Comparison of ENCODE assay signal across 13 cellular contexts in the genomic region with DNA sequence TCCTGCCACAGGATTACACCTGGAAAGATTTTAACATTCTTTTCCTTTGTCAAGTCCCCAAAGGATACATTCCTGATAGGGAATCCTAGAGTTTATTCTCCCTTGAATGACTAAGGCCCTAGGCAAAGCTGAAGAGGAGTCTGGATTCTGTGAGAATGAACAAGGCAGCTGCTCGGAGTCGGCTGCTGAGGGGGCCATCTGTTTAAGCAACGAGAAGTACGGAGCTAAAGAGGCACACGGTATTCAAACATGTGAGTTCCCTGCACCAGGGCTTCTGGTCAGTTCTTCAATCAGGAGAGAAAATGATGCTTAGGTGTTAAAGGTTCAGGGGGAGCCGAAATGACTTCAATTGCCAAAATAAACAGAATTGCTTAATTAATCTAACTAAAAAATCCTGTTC.
DNase-seq lines count a peak whose midpoint lies in the region; ATAC-seq, FAIRE-seq and TF ChIP-seq lines count a peak whose summit lies in the region.
"Had no signal": no experiment of that assay in that cellular context is flagged by ENCODE, and none has a peak within 500 bp of the region (broad histone marks: within the 10 kb centered on the region; RNA-seq: fewer than 3 reads in every experiment).

No MANE protein-coding gene starts in this region.

- POLR2A ChIA-PET in HepG2 (lab: Yijun Ruan, JAX): no interaction called here
- POLR2A ChIA-PET in T-cell (lab: Charles Lee): no interaction called here

- CTCF ChIA-PET in HepG2 (lab: Yijun Ruan, JAX; ENCODE audit: low intra/inter-chr PET ratio, low total read pairs): no interaction called here
- CTCF ChIA-PET in T-cell (lab: Charles Lee): no interaction called here

- no peak overlapping the region for H3K4me3 Mint-ChIP-seq in nephron progenitor cell
- H3K4me3 Mint-ChIP-seq in T-cell: no peak overlapping the region
- no peak overlapping the region for H3K4me3 Mint-ChIP-seq in activated T-helper 17 cell treated with anti-CD3 and anti-CD28 coated beads, Interleukin-2, amount 50 U/mL, for 72 hours
- H3K4me3 Mint-ChIP-seq: activated CD8-positive, alpha-beta memory T cell treated with anti-CD3 and anti-CD28 coated beads, Interleukin-2, amount 10 ng/mL, durations not matched to agents 7 days and 5 days; effector memory CD8-positive, alpha-beta T cell had no signal

- intact Hi-C loops in right lobe of liver (cut with DNase I): no loop called here
- intact Hi-C loops in HepG2 (cut with micrococcal nuclease; ENCODE audit: unreplicated experiment): loop anchor here (5.0 kb wide), 1 partner anchor 94 kb away; no protein-coding TSS in a partner anchor
- intact Hi-C loops in esophagus muscularis mucosa (cut with DNase I): no loop called here

- BruUV-seq in HepG2 (replicated peaks; lab: Mats Ljungman, UMichigan): no TSS peak

- peaks cover 0 to 9% (median 0%) of the 10 kb centered on the region in 4 donors for H3K4me1 ChIP-seq in right lobe of liver
- H3K4me1 ChIP-seq in HepG2 (ENCODE audit: insufficient read depth, low read length): peaks cover 28% of the 10 kb centered on the region
- peaks cover 28 to 44% (median 35%) of the 10 kb centered on the region in 4 donors for H3K4me1 ChIP-seq in esophagus muscularis mucosa

- in situ Hi-C loops in HepG2 (cut with HindIII; ENCODE audit: extremely low pct_ligation_motif_present, low pct_unique_long_range_greater_than_20kb): no loop called here

- no peak for TF ChIP-seq RAD21 in HepG2 (CRISPR knock-in tag; IDR thresholded peaks at IDR 0.05)

- TF ChIP-seq EP300 in HepG2 (IDR thresholded peaks at IDR 0.05; ENCODE audit: low read depth in 2 of 2, low read length in 2 of 2) (no peak), HepG2 (CRISPR knock-in tag; IDR thresholded peaks at IDR 0.05; ENCODE audit: borderline replicate concordance) (no peak), esophagus muscularis mucosa (IDR thresholded peaks at IDR 0.05) (no peak)

- H3K9me3 ChIP-seq in right lobe of liver (no peaks in the 10 kb centered on the region), HepG2 (ENCODE audit: low read length) (no peaks in the 10 kb centered on the region), esophagus muscularis mucosa (no peaks in the 10 kb centered on the region)

- H3K27me3 Mint-ChIP-seq in nephron progenitor cell (ENCODE audit: low read depth, poor library complexity) (no peaks in the 10 kb centered on the region), T-cell (no peaks in the 10 kb centered on the region)
- peaks cover 3% of the 10 kb centered on the region for H3K27me3 Mint-ChIP-seq in activated T-helper 17 cell treated with anti-CD3 and anti-CD28 coated beads, Interleukin-2, amount 50 U/mL, for 72 hours

- ATAC-seq in right lobe of liver: peak in 2 of 4 donors; percentile 8 to 16
- no peak for ATAC-seq in HepG2
- ATAC-seq in T-cell (replicated peaks in 1 of 4): no peak
- no peak for ATAC-seq in GM21737 (IDR thresholded peaks at IDR 0.05; ENCODE audit: unreplicated experiment)
- ATAC-seq in activated T-helper 17 cell treated with anti-CD3 and anti-CD28 coated beads, Interleukin-2, amount 50 U/mL, for 72 hours (replicated peaks): no peak
- ATAC-seq: activated CD8-positive, alpha-beta memory T cell treated with anti-CD3 and anti-CD28 coated beads, Interleukin-2, amount 10 ng/mL, durations not matched to agents 7 days and 5 days; effector memory CD8-positive, alpha-beta T cell had no signal

- 68% methylated on average over 6 of the region's 6 CpGs for WGBS in right lobe of liver (ENCODE audit: insufficient coverage, low coverage, low lambda C conversion rate, missing lambda C conversion rate)
- WGBS in HepG2 (ENCODE audit: low lambda C conversion rate): 67% methylated on average over 6 of the region's 6 CpGs
- WGBS in esophagus muscularis mucosa: 59% methylated on average over 6 of the region's 6 CpGs

- H3K9ac ChIP-seq in HepG2 (ENCODE audit: insufficient read depth, low read depth, low read length): no peak overlapping the region

- H3K36me3 ChIP-seq in right lobe of liver: no peaks in the 10 kb centered on the region
- no peaks in the 10 kb centered on the region for H3K36me3 ChIP-seq in HepG2 (replicated peaks in 1 of 2; ENCODE audit: control insufficient read depth in 1 of 2, insufficient read depth in 2 of 2, low read length in 2 of 2)
- no peaks in the 10 kb centered on the region for H3K36me3 ChIP-seq in esophagus muscularis mucosa

- H3K27ac Mint-ChIP-seq in nephron progenitor cell (peak overlapping the region; percentile 44), T-cell (no peak overlapping the region)
- no peak overlapping the region for H3K27ac Mint-ChIP-seq in activated T-helper 17 cell treated with anti-CD3 and anti-CD28 coated beads, Interleukin-2, amount 50 U/mL, for 72 hours
- H3K27ac Mint-ChIP-seq: activated CD8-positive, alpha-beta memory T cell treated with anti-CD3 and anti-CD28 coated beads, Interleukin-2, amount 10 ng/mL, durations not matched to agents 7 days and 5 days; effector memory CD8-positive, alpha-beta T cell; IgD-negative memory B cell had no signal

- peaks cover 68% of the 10 kb centered on the region for H3K4me1 Mint-ChIP-seq in nephron progenitor cell
- H3K4me1 Mint-ChIP-seq in T-cell: peaks cover 0 to 2% (median 0%) of the 10 kb centered on the region in 3 donors
- no peaks in the 10 kb centered on the region for H3K4me1 Mint-ChIP-seq in activated T-helper 17 cell treated with anti-CD3 and anti-CD28 coated beads, Interleukin-2, amount 50 U/mL, for 72 hours
- H3K4me1 Mint-ChIP-seq: activated CD8-positive, alpha-beta memory T cell treated with anti-CD3 and anti-CD28 coated beads, Interleukin-2, amount 10 ng/mL, durations not matched to agents 7 days and 5 days had no signal

- FAIRE-seq in HepG2 (lab: Jason Lieb, UNC): no peak

- TF ChIP-seq POLR2A in right lobe of liver (IDR thresholded peaks at IDR 0.05): no peak
- TF ChIP-seq POLR2A in HepG2 (IDR thresholded peaks at IDR 0.05; ENCODE audit: insufficient read depth in 1 of 2, low read depth in 2 of 2, low read length in 2 of 2): no peak
- TF ChIP-seq POLR2A in esophagus muscularis mucosa (IDR thresholded peaks at IDR 0.05; ENCODE audit: low read depth): no peak

- H3K4me2 ChIP-seq in HepG2 (ENCODE audit: low read depth, low read length): no peak overlapping the region

- DNase-seq in right lobe of liver (no peak), HepG2 (ENCODE audit: low spot score) (no peak), esophagus muscularis mucosa (ENCODE audit: extremely low spot score) (no peak), nephron progenitor cell (no peak), T-cell (no peak)
- DNase-seq in activated CD4-positive, alpha-beta T cell treated with anti-CD3 and anti-CD28 coated beads, Interleukin-2, amount 50 U/mL, for 4 hours: no peak
- DNase-seq: ACHN; activated CD8-positive, alpha-beta memory T cell treated with anti-CD3 and anti-CD28 coated beads, Interleukin-2, amount 10 ng/mL, durations not matched to agents 7 days and 5 days; DND-41; effector memory CD8-positive, alpha-beta T cell had no signal

- H3K9me3 Mint-ChIP-seq in nephron progenitor cell (no peaks in the 10 kb centered on the region), T-cell (no peaks in the 10 kb centered on the region)
- H3K9me3 Mint-ChIP-seq in activated T-helper 17 cell treated with anti-CD3 and anti-CD28 coated beads, Interleukin-2, amount 50 U/mL, for 72 hours: no peaks in the 10 kb centered on the region
- H3K9me3 Mint-ChIP-seq: IgD-negative memory B cell had no signal

- no peak for TF ChIP-seq CTCF in right lobe of liver (IDR thresholded peaks at IDR 0.05)
- TF ChIP-seq CTCF in HepG2 (CRISPR knock-in tag; IDR thresholded peaks at IDR 0.05): no peak
- TF ChIP-seq CTCF in esophagus muscularis mucosa (IDR thresholded peaks at IDR 0.05): no peak
- no peak for TF ChIP-seq CTCF in nephron progenitor cell (IDR thresholded peaks at IDR 0.05)

- H3K27me3 ChIP-seq in right lobe of liver (no peaks in the 10 kb centered on the region), HepG2 (ENCODE audit: control insufficient read depth in 1 of 2, insufficient read depth in 2 of 2, low read length in 2 of 2) (peaks cover 0 to 4% of the 10 kb centered on the region in 2 experiments; a peak in 2 of 5 replicates), esophagus muscularis mucosa (no peaks in the 10 kb centered on the region)

- H3K36me3 Mint-ChIP-seq in nephron progenitor cell (ENCODE audit: low read depth): peaks cover 32% of the 10 kb centered on the region
- no peaks in the 10 kb centered on the region for H3K36me3 Mint-ChIP-seq in T-cell
- no peaks in the 10 kb centered on the region for H3K36me3 Mint-ChIP-seq in activated T-helper 17 cell treated with anti-CD3 and anti-CD28 coated beads, Interleukin-2, amount 50 U/mL, for 72 hours (ENCODE audit: low read depth)
- H3K36me3 Mint-ChIP-seq: activated CD8-positive, alpha-beta memory T cell treated with anti-CD3 and anti-CD28 coated beads, Interleukin-2, amount 10 ng/mL, durations not matched to agents 7 days and 5 days had no signal

- peak overlapping the region in 2 of 3 donors; percentile 21 to 54 for H3K27ac ChIP-seq in right lobe of liver
- no peak overlapping the region for H3K27ac ChIP-seq in HepG2 (ENCODE audit: extremely low read length, insufficient read depth, low read length)
- peak overlapping the region; percentile 25 to 56 (median 46) for H3K27ac ChIP-seq in esophagus muscularis mucosa (replicated peaks in 1 of 4)

- H4K20me1 ChIP-seq in HepG2 (ENCODE audit: insufficient read depth, low read length): no peaks in the 10 kb centered on the region

- H3K4me3 ChIP-seq in right lobe of liver (no peak overlapping the region), HepG2 (replicated peaks in 1 of 3; ENCODE audit: insufficient read depth in 1 of 3, low read depth in 2 of 3, low read length in 3 of 3) (no peak overlapping the region), esophagus muscularis mucosa (peak overlapping the region in 3 of 4 donors; percentile 8 to 25 (median 18))

- no peak overlapping the region for H2AFZ ChIP-seq in HepG2 (ENCODE audit: low read length)

- H3K79me2 ChIP-seq in HepG2 (ENCODE audit: insufficient read depth, low read length): no peaks in the 10 kb centered on the region

TF ChIP-seq in HepG2, 621 proteins besides CTCF, POLR2A, EP300 and RAD21 (continues in another document):
- TF ChIP-seq RBM22 (optimal IDR thresholded peaks at IDR 0.05; ENCODE audit: low read length) (no peak), ZNF501 (CRISPR knock-in tag; IDR thresholded peaks at IDR 0.05) (no peak), ZNF558 (CRISPR knock-in tag; IDR thresholded peaks at IDR 0.05; ENCODE audit: borderline replicate concordance) (no peak), ZNF879 (CRISPR knock-in tag; IDR thresholded peaks at IDR 0.05) (no peak), SP4 (CRISPR knock-in tag; IDR thresholded peaks at IDR 0.05) (no peak)
- TF ChIP-seq, protein P1, sequence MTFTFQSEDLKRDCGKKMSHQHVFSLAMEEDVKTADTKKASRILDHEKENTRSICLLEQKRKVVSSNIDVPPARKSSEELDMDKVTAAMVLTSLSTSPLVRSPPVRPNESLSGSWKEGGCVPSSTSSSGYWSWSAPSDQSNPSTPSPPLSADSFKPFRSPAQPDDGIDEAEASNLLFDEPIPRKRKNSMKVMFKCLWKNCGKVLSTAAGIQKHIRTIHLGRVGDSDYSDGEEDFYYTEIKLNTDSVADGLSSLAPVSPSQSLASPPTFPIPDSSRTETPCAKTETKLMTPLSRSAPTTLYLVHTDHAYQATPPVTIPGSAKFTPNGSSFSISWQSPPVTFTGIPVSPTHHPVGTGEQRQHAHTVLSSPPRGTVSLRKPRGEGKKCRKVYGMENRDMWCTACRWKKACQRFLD (CRISPR knock-in tag; IDR thresholded peaks at IDR 0.05; ENCODE audit: borderline replicate concordance): no peak

Comparison
In these comparisons a context has a peak if more than half of its experiments do, and no peak if none do; other contexts are left out.
1. H3K4me3 ChIP-seq: peak in esophagus muscularis mucosa (3 of 4); none in right lobe of liver (0 of 3) and HepG2 (0 of 3).